16 cellular contexts compared by ENCODE assay signal in genomic region chr17:29905086-29905878, GRCh38. TPM values are rescaled to one million over a fixed set of nuclear protein-coding genes. Genes with fewer than 3 reads are reported as not detected.
DNase-seq lines count a peak whose midpoint lies in the region; ATAC-seq and TF ChIP-seq lines count a peak whose summit lies in the region.
"Had no signal": no experiment of that assay in that cellular context is flagged by ENCODE, and none has a peak within 500 bp of the region (broad histone marks: within the 10 kb centered on the region; RNA-seq: fewer than 3 reads in every experiment).

No MANE protein-coding gene starts in this region.

- H3K4me1 Mint-ChIP-seq in stimulated activated effector memory CD8-positive, alpha-beta T cell treated with anti-CD3 and anti-CD28 coated beads, Interleukin-12 subunit alpha, Interleukin-12 subunit beta, amount 100 ng/mL, for 72 hours, result peaks cover 29% of the 10 kb centered on the region
- peaks cover 52 to 65% (median 55%) of the 10 kb centered on the region in 3 donors for H3K4me1 Mint-ChIP-seq in T-cell

- H3K4me3 ChIP-seq in BLaER1 (peak overlapping the region; percentile 6; the same call in 1 of the 2 replicates), HEK293 (ENCODE audit: low read depth, low read length) (no peak overlapping the region)

- H3K36me3 Mint-ChIP-seq in stimulated activated effector memory CD8-positive, alpha-beta T cell treated with anti-CD3 and anti-CD28 coated beads, Interleukin-12 subunit alpha, Interleukin-12 subunit beta, amount 100 ng/mL, for 72 hours, result no peaks in the 10 kb centered on the region
- H3K36me3 Mint-ChIP-seq in T-cell, result peaks cover 14% of the 10 kb centered on the region
- H3K36me3 Mint-ChIP-seq: CD4-positive, CD25-positive, alpha-beta regulatory T cell had no signal

- peaks cover 28% of the 10 kb centered on the region; the same call in 1 of the 2 replicates for H4K20me1 ChIP-seq in BLaER1

- ATAC-seq in left colon (peak; percentile 93), T-cell (replicated peaks in 1 of 4) (no peak), GM19328 (IDR thresholded peaks at IDR 0.05; ENCODE audit: unreplicated experiment) (no peak), HG03378 (IDR thresholded peaks at IDR 0.05; ENCODE audit: unreplicated experiment) (no peak)
- ATAC-seq in stimulated activated effector memory CD8-positive, alpha-beta T cell treated with anti-CD3 and anti-CD28 coated beads, Interleukin-12 subunit alpha, Interleukin-12 subunit beta, amount 100 ng/mL, for 72 hours, result peak; percentile 32

- H3K27ac ChIP-seq in BLaER1, result no peak overlapping the region
- H3K27ac ChIP-seq in HEK293 (ENCODE audit: extremely low read depth, low read depth, low read length), result no peak overlapping the region
- H3K27ac ChIP-seq: 22Rv1 had no signal

- peaks cover 82% of the 10 kb centered on the region for H3K9me3 ChIP-seq in BLaER1
- H3K9me3 ChIP-seq in HEK293 (ENCODE audit: control insufficient read depth, insufficient read depth, low read depth, low read length), result no peaks in the 10 kb centered on the region

- no peaks in the 10 kb centered on the region for H3K27me3 Mint-ChIP-seq in T-cell
- H3K27me3 Mint-ChIP-seq: CD4-positive, CD25-positive, alpha-beta regulatory T cell had no signal

- H3K36me3 ChIP-seq in BLaER1 (peaks cover 49% of the 10 kb centered on the region), HEK293 (ENCODE audit: control insufficient read depth in 2 of 2, insufficient read depth in 1 of 2, low read length in 2 of 2) (no peaks in the 10 kb centered on the region)

- peak in 1 of 2 donors; percentile 14 for DNase-seq in left colon
- no peak for DNase-seq in stimulated activated effector memory CD8-positive, alpha-beta T cell treated with anti-CD3 and anti-CD28 coated beads, Interleukin-12 subunit alpha, Interleukin-12 subunit beta, amount 100 ng/mL, for 72 hours (ENCODE audit: low spot score in 2 of 2)
- DNase-seq in NCI-H526 (lab: John Stamatoyannopoulos, UW), result no peak
- DNase-seq in T-cell, result no peak
- DNase-seq: Calu3; CD4-positive, CD25-positive, alpha-beta regulatory T cell; DMS 273 treated with DMSO at 0.1 percent for 48 hours; GOT3; HCEC 1CT; IMR-90; KBM-7 had no signal

- no peaks in the 10 kb centered on the region for H3K9me3 Mint-ChIP-seq in stimulated activated effector memory CD8-positive, alpha-beta T cell treated with anti-CD3 and anti-CD28 coated beads, Interleukin-12 subunit alpha, Interleukin-12 subunit beta, amount 100 ng/mL, for 72 hours
- peaks cover 0 to 13% (median 0%) of the 10 kb centered on the region in 3 donors for H3K9me3 Mint-ChIP-seq in T-cell

- no peak for TF ChIP-seq CTCF in HEK293 (tag by site-specific recombination; IDR thresholded peaks at IDR 0.05)

- no peak overlapping the region for H3K4me3 Mint-ChIP-seq in stimulated activated effector memory CD8-positive, alpha-beta T cell treated with anti-CD3 and anti-CD28 coated beads, Interleukin-12 subunit alpha, Interleukin-12 subunit beta, amount 100 ng/mL, for 72 hours
- no peak overlapping the region for H3K4me3 Mint-ChIP-seq in T-cell
- H3K4me3 Mint-ChIP-seq: CD4-positive, CD25-positive, alpha-beta regulatory T cell had no signal

- CTCF ChIA-PET in HEK293 (lab: Yijun Ruan, JAX), result interaction anchor here (0.7 to 1.3 kb wide), 3 partner anchors 15 to 180 kb away, joined by 3 to 4 read pairs (median 3); no protein-coding TSS in a partner anchor
- CTCF ChIA-PET in T-cell (lab: Charles Lee), result interaction anchor here in 1 of 2 donors (0.6 kb wide), 1 partner anchor 26 kb away, joined by 8 read pairs; no protein-coding TSS in a partner anchor

- no peak overlapping the region for H3K9ac ChIP-seq in BLaER1

- no peaks in the 10 kb centered on the region for H3K27me3 ChIP-seq in BLaER1

- no peak overlapping the region for H3K4me2 ChIP-seq in BLaER1

- POLR2A ChIA-PET in HEK293 (lab: Yijun Ruan, JAX) (no interaction called here), T-cell (lab: Charles Lee) (no interaction called here)

- intact Hi-C loops in left colon (cut with DNase I, micrococcal nuclease), result no loop called here

- no peaks in the 10 kb centered on the region for H3K4me1 ChIP-seq in BLaER1
- H3K4me1 ChIP-seq in HEK293 (ENCODE audit: control insufficient read depth, insufficient read depth, low read length), result no peaks in the 10 kb centered on the region

- no peak overlapping the region for H3K27ac Mint-ChIP-seq in stimulated activated effector memory CD8-positive, alpha-beta T cell treated with anti-CD3 and anti-CD28 coated beads, Interleukin-12 subunit alpha, Interleukin-12 subunit beta, amount 100 ng/mL, for 72 hours
- no peak overlapping the region for H3K27ac Mint-ChIP-seq in T-cell

TF ChIP-seq in HEK293, 187 proteins besides CTCF, POLR2A, EP300 and RAD21:
- TF ChIP-seq ZNF280D (tag by site-specific recombination; IDR thresholded peaks at IDR 0.05), result peak; percentile 70; the same call in 1 of the 2 replicates
- TF ChIP-seq RBAK (tag by site-specific recombination; IDR thresholded peaks at IDR 0.05), result no peak
- peak; percentile 90 for TF ChIP-seq ZNF133 (tag by site-specific recombination; IDR thresholded peaks at IDR 0.05)

RNA-seq across cellular contexts. Expression of gene SSH2, which starts 24.7 kb away (rescaled TPM):
- 10 to 100 TPM; 36.1 to 41.5 TPM for total RNA-seq in left colon
- 100 to 1,000 TPM in 1 of 5 donors, 10 to 100 TPM in 4; 76.2 to 115 (median 82.7) TPM for total RNA-seq in T-cell

RNA-seq across cellular contexts. Expression of gene EFCAB5, which starts 36.2 kb away (rescaled TPM):
- total RNA-seq in left colon (1 to 10 TPM; 2.4 to 3.4 TPM), T-cell (1 to 10 TPM in 3 of 5 donors, under 1 TPM in 2; 0.63 to 1.2 (median 1.0) TPM)
- total RNA-seq: IMR-90 had no signal

Comparison
In these comparisons a context has a peak if more than half of its experiments do, and no peak if none do; other contexts are left out.
1. ATAC-seq: peak in left colon (single experiment) and stimulated activated effector memory CD8-positive, alpha-beta T cell treated with anti-CD3 and anti-CD28 coated beads, Interleukin-12 subunit alpha, Interleukin-12 subunit beta, amount 100 ng/mL, for 72 hours (single experiment); none in T-cell (0 of 4), GM19328 (single experiment) and HG03378 (single experiment).